Comparison of ENCODE assay signal across 21 cellular contexts in genomic region chrX:97858592-97858991, GRCh38.
"Had no signal": no experiment of that assay in that cellular context is flagged by ENCODE, and none has a peak within 500 bp of the region (broad histone marks: within the 10 kb centered on the region; RNA-seq: fewer than 3 reads in every experiment).

No MANE protein-coding gene starts in this region.

- H3K27me3 Mint-ChIP-seq: activated B cell treated with CpG ODN at 0.5 μM for 24 hours; activated naive CD8-positive, alpha-beta T cell; naive thymus-derived CD4-positive, alpha-beta T cell; stimulated activated naive CD8-positive, alpha-beta T cell treated with anti-CD3 and anti-CD28 coated beads, Interleukin-15, Interleukin-2, amounts not matched to agents 100 ng/mL and 50 ng/mL, for 24 hours had no signal

- H3K9me3 Mint-ChIP-seq: activated B cell treated with CpG ODN at 0.5 μM for 24 hours; naive thymus-derived CD4-positive, alpha-beta T cell; stimulated activated naive CD8-positive, alpha-beta T cell treated with anti-CD3 and anti-CD28 coated beads, Interleukin-15, Interleukin-2, amounts not matched to agents 100 ng/mL and 50 ng/mL, for 24 hours had no signal

- H3K36me3 ChIP-seq: brain microvascular endothelial cell, gastroesophageal sphincter, heart right ventricle, neutrophil, right lobe of liver, suprapubic skin had no signal

- H3K27ac ChIP-seq: brain microvascular endothelial cell, gastroesophageal sphincter, heart right ventricle, neutrophil, right lobe of liver, suprapubic skin had no signal

- H3K9me3 ChIP-seq: gastroesophageal sphincter, heart right ventricle, mucosa of descending colon, neutrophil, right lobe of liver, suprapubic skin had no signal

- ATAC-seq: activated CD8-positive, alpha-beta T cell treated with anti-CD3 and anti-CD28 coated beads, Interleukin-2, amount 10 ng/mL, durations not matched to agents 7 days and 5 days; gastroesophageal sphincter; heart right ventricle; left lobe of liver; mucosa of descending colon; naive thymus-derived CD4-positive, alpha-beta T cell; right lobe of liver had no signal

- DNase-seq: activated B cell treated with CpG ODN at 0.5 μM for 24 hours; activated CD4-positive, alpha-beta T cell treated with anti-CD3 and anti-CD28 coated beads for 48 hours; activated CD8-positive, alpha-beta memory T cell treated with anti-CD3 and anti-CD28 coated beads, Interleukin-2, amount 50 U/mL, for 4 hours; activated CD8-positive, alpha-beta T cell treated with anti-CD3 and anti-CD28 coated beads, Interleukin-2, amount 10 ng/mL, durations not matched to agents 7 days and 5 days; activated effector memory CD4-positive, alpha-beta T cell treated with anti-CD3 and anti-CD28 coated beads, Interleukin-2, amount 50 U/mL, for 16 hours; activated T-cell treated with anti-CD3 and anti-CD28 coated beads, Interleukin-2, amount 50 U/mL, for 48 hours; amygdala; brain microvascular endothelial cell; cerebellar nuclear complex; heart right ventricle; mucosa of descending colon; naive thymus-derived CD4-positive, alpha-beta T cell; right lobe of liver; T-helper 2 cell; trophoblast cell had no signal

- H3K4me1 Mint-ChIP-seq: activated B cell treated with CpG ODN at 0.5 μM for 24 hours; naive thymus-derived CD4-positive, alpha-beta T cell had no signal

- H3K4me1 ChIP-seq: gastroesophageal sphincter, heart right ventricle, right lobe of liver, suprapubic skin had no signal

- H3K27ac Mint-ChIP-seq: activated B cell treated with CpG ODN at 0.5 μM for 24 hours; activated CD8-positive, alpha-beta T cell treated with anti-CD3 and anti-CD28 coated beads, Interleukin-2, amount 10 ng/mL, durations not matched to agents 7 days and 5 days; activated naive CD8-positive, alpha-beta T cell; naive thymus-derived CD4-positive, alpha-beta T cell; stimulated activated naive CD8-positive, alpha-beta T cell treated with anti-CD3 and anti-CD28 coated beads, Interleukin-15, Interleukin-2, amounts not matched to agents 100 ng/mL and 50 ng/mL, for 24 hours had no signal

- H3K4me3 ChIP-seq: gastroesophageal sphincter, heart right ventricle, mucosa of descending colon, right lobe of liver, suprapubic skin had no signal

- H3K27me3 ChIP-seq: brain microvascular endothelial cell, gastroesophageal sphincter, neutrophil, suprapubic skin had no signal

- H3K36me3 Mint-ChIP-seq: activated naive CD8-positive, alpha-beta T cell; naive thymus-derived CD4-positive, alpha-beta T cell had no signal

- H3K4me3 Mint-ChIP-seq: activated B cell treated with CpG ODN at 0.5 μM for 24 hours; activated CD8-positive, alpha-beta T cell treated with anti-CD3 and anti-CD28 coated beads, Interleukin-2, amount 10 ng/mL, durations not matched to agents 7 days and 5 days; activated naive CD8-positive, alpha-beta T cell; naive thymus-derived CD4-positive, alpha-beta T cell; stimulated activated naive CD8-positive, alpha-beta T cell treated with anti-CD3 and anti-CD28 coated beads, Interleukin-15, Interleukin-2, amounts not matched to agents 100 ng/mL and 50 ng/mL, for 24 hours had no signal
